ENCODE assay signal across 22 cellular contexts in the genomic region with DNA sequence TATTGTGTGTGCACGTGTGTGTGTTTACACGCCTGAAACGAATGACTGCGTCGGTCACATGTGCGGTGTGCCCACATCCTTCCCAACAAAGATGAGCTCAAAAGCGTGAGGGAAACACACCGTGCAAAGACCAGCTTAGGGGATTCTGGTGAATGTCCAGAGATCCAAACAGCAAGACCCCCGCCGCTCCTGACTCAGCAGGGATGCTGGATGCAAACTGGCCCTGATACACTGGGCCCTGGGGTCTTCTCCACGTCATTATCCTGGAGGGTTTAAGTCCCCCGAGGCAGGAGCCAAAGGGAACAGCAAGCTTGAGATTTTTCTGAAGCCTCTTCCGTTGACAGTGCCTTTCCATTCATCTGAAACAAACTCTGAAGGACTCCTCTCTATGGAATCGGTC. TPM values are rescaled to one million over a fixed set of nuclear protein-coding genes. Genes with fewer than 3 reads are reported as not detected.
DNase-seq lines count a peak whose midpoint lies in the region; ATAC-seq and TF ChIP-seq lines count a peak whose summit lies in the region.
"Had no signal": no experiment of that assay in that cellular context is flagged by ENCODE, and none has a peak within 500 bp of the region (broad histone marks: within the 10 kb centered on the region; RNA-seq: fewer than 3 reads in every experiment).

No MANE protein-coding gene starts in this region.

- H3K27ac Mint-ChIP-seq in activated naive CD8-positive, alpha-beta T cell treated with anti-CD3 and anti-CD28 coated beads, Interleukin-2, amount 10 ng/mL, durations not matched to agents 7 days and 5 days = no peak overlapping the region
- H3K27ac Mint-ChIP-seq in activated naive CD8-positive, alpha-beta T cell treated with anti-CD3 and anti-CD28 coated beads for 36 hours = no peak overlapping the region
- no peak overlapping the region for H3K27ac Mint-ChIP-seq in chondrocyte (ENCODE audit: unreplicated experiment)
- H3K27ac Mint-ChIP-seq: B cell; CD4-positive, alpha-beta T cell; HFFc6 had no signal

- H3K4me3 Mint-ChIP-seq in activated naive CD8-positive, alpha-beta T cell treated with anti-CD3 and anti-CD28 coated beads, Interleukin-2, amount 10 ng/mL, durations not matched to agents 7 days and 5 days = no peak overlapping the region
- no peak overlapping the region for H3K4me3 Mint-ChIP-seq in activated naive CD8-positive, alpha-beta T cell treated with anti-CD3 and anti-CD28 coated beads for 36 hours
- no peak overlapping the region for H3K4me3 Mint-ChIP-seq in chondrocyte (ENCODE audit: unreplicated experiment)
- H3K4me3 Mint-ChIP-seq: B cell; CD4-positive, alpha-beta T cell; HFFc6 had no signal

- TF ChIP-seq CTCF in chondrocyte (IDR thresholded peaks at IDR 0.05) = no peak

- no peaks in the 10 kb centered on the region for H3K27me3 Mint-ChIP-seq in activated naive CD8-positive, alpha-beta T cell treated with anti-CD3 and anti-CD28 coated beads, Interleukin-2, amount 10 ng/mL, durations not matched to agents 7 days and 5 days
- H3K27me3 Mint-ChIP-seq in activated naive CD8-positive, alpha-beta T cell treated with anti-CD3 and anti-CD28 coated beads for 36 hours = no peaks in the 10 kb centered on the region
- H3K27me3 Mint-ChIP-seq in chondrocyte (ENCODE audit: low read depth) = no peaks in the 10 kb centered on the region
- H3K27me3 Mint-ChIP-seq: B cell; CD4-positive, alpha-beta T cell had no signal

- no peaks in the 10 kb centered on the region for H3K9me3 Mint-ChIP-seq in activated naive CD8-positive, alpha-beta T cell treated with anti-CD3 and anti-CD28 coated beads, Interleukin-2, amount 10 ng/mL, durations not matched to agents 7 days and 5 days
- H3K9me3 Mint-ChIP-seq in activated naive CD8-positive, alpha-beta T cell treated with anti-CD3 and anti-CD28 coated beads for 36 hours = no peaks in the 10 kb centered on the region
- H3K9me3 Mint-ChIP-seq in chondrocyte (ENCODE audit: low read depth) = no peaks in the 10 kb centered on the region
- H3K9me3 Mint-ChIP-seq: CD4-positive, alpha-beta T cell; HFFc6 had no signal

- POLR2A ChIA-PET in activated naive CD8-positive, alpha-beta T cell treated with anti-CD3 and anti-CD28 coated beads, Interleukin-2, amount 10 ng/mL, durations not matched to agents 7 days and 5 days (lab: Charles Lee) = interaction anchor here (0.6 kb wide), 1 partner anchor 101 kb away, joined by 3 read pairs; no protein-coding TSS in a partner anchor

- peak; percentile 7 for DNase-seq in activated naive CD8-positive, alpha-beta T cell treated with anti-CD3 and anti-CD28 coated beads, Interleukin-2, amount 10 ng/mL, durations not matched to agents 7 days and 5 days
- no peak for DNase-seq in activated naive CD8-positive, alpha-beta T cell treated with anti-CD3 and anti-CD28 coated beads for 36 hours
- DNase-seq in chondrocyte (ENCODE audit: low spot score) (peak; percentile 49), mesenteric fat pad (ENCODE audit: low spot score) (peak; percentile 55), NOMO-1 treated with dmso at 0.1 percent for 144 hours (lab: John Stamatoyannopoulos, UW; ENCODE audit: unreplicated experiment) (no peak), GF-D8 (lab: John Stamatoyannopoulos, UW) (no peak)
- no peak for DNase-seq in stimulated activated naive CD8-positive, alpha-beta T cell treated with anti-CD3 and anti-CD28 coated beads, Interleukin-15, Interleukin-2, amounts not matched to agents 100 U/mL and 50 U/mL, for 24 hours
- DNase-seq: Caco-2; CD4-positive, alpha-beta T cell; GOT3; HFFc6; KG1; NCI-H1105 treated with DMSO at 0.1 percent for 48 hours; NCI-H1694; NCI-H2081 treated with DMSO at 0.1 percent for 48 hours; NCI-H748 treated with DMSO at 0.1 percent for 48 hours; NK-92 treated with Interleukin-12 subunit alpha and Interleukin-12 subunit beta, amount 100 ng/mL, for 24 hours; OCI-M1; SHP77 treated with DMSO at 0.1 percent for 48 hours had no signal

- H3K4me1 Mint-ChIP-seq in activated naive CD8-positive, alpha-beta T cell treated with anti-CD3 and anti-CD28 coated beads, Interleukin-2, amount 10 ng/mL, durations not matched to agents 7 days and 5 days = no peaks in the 10 kb centered on the region
- H3K4me1 Mint-ChIP-seq in activated naive CD8-positive, alpha-beta T cell treated with anti-CD3 and anti-CD28 coated beads for 36 hours = no peaks in the 10 kb centered on the region
- H3K4me1 Mint-ChIP-seq in chondrocyte (ENCODE audit: low read depth) = peaks cover 16% of the 10 kb centered on the region
- H3K4me1 Mint-ChIP-seq: B cell had no signal

- no peaks in the 10 kb centered on the region for H3K36me3 Mint-ChIP-seq in activated naive CD8-positive, alpha-beta T cell treated with anti-CD3 and anti-CD28 coated beads, Interleukin-2, amount 10 ng/mL, durations not matched to agents 7 days and 5 days
- no peaks in the 10 kb centered on the region for H3K36me3 Mint-ChIP-seq in activated naive CD8-positive, alpha-beta T cell treated with anti-CD3 and anti-CD28 coated beads for 36 hours
- peaks cover 7% of the 10 kb centered on the region for H3K36me3 Mint-ChIP-seq in chondrocyte (ENCODE audit: low read depth)

- ATAC-seq in activated naive CD8-positive, alpha-beta T cell treated with anti-CD3 and anti-CD28 coated beads, Interleukin-2, amount 10 ng/mL, durations not matched to agents 7 days and 5 days (ENCODE audit: low read depth) = no peak
- no peak for ATAC-seq in stimulated activated naive CD8-positive, alpha-beta T cell treated with anti-CD3 and anti-CD28 coated beads, Interleukin-15, Interleukin-2, amounts not matched to agents 100 U/mL and 50 U/mL, for 24 hours
- no peak for ATAC-seq in HG03378 (IDR thresholded peaks at IDR 0.05; ENCODE audit: unreplicated experiment)
- ATAC-seq: HepG2 had no signal

RNA-seq across cellular contexts. Expression of a gene that starts 59.2 kb away (rescaled TPM):
- total RNA-seq in activated naive CD8-positive, alpha-beta T cell treated with anti-CD3 and anti-CD28 coated beads, Interleukin-2, amount 10 ng/mL, durations not matched to agents 7 days and 5 days = 1 to 10 TPM; 2.1 TPM
- total RNA-seq in activated naive CD8-positive, alpha-beta T cell treated with anti-CD3 and anti-CD28 coated beads for 36 hours = 1 to 10 TPM; 8.8 to 9.0 TPM
- 51.4 to 72.7 TPM (median 55.4 TPM) in 3 replicates for total RNA-seq in chondrocyte
- total RNA-seq in mesenteric fat pad = 111 TPM

RNA-seq across cellular contexts. Expression of a gene that starts 60.0 kb away (rescaled TPM):
- 1 to 10 TPM; 1.3 to 1.4 TPM for total RNA-seq in activated naive CD8-positive, alpha-beta T cell treated with anti-CD3 and anti-CD28 coated beads, Interleukin-2, amount 10 ng/mL, durations not matched to agents 7 days and 5 days
- 1 to 10 TPM; 1.2 to 1.3 TPM for total RNA-seq in activated naive CD8-positive, alpha-beta T cell treated with anti-CD3 and anti-CD28 coated beads for 36 hours
- 5.8 to 11.8 TPM (median 6.5 TPM) in 3 replicates for total RNA-seq in chondrocyte
- 7.9 TPM for total RNA-seq in mesenteric fat pad

Comparison
In these comparisons a context has a peak if more than half of its experiments do, and no peak if none do; other contexts are left out.
1. DNase-seq: peak in activated naive CD8-positive, alpha-beta T cell treated with anti-CD3 and anti-CD28 coated beads, Interleukin-2, amount 10 ng/mL, durations not matched to agents 7 days and 5 days (single experiment), chondrocyte (single experiment) and mesenteric fat pad (single experiment); none in activated naive CD8-positive, alpha-beta T cell treated with anti-CD3 and anti-CD28 coated beads for 36 hours (single experiment), stimulated activated naive CD8-positive, alpha-beta T cell treated with anti-CD3 and anti-CD28 coated beads, Interleukin-15, Interleukin-2, amounts not matched to agents 100 U/mL and 50 U/mL, for 24 hours (single experiment), NOMO-1 treated with dmso at 0.1 percent for 144 hours (single experiment) and GF-D8 (single experiment).